Comparison of ENCODE assay signal across 15 cellular contexts in genomic region chr2:160256511-160256910, GRCh38. TPM values are rescaled to one million over a fixed set of nuclear protein-coding genes. Genes with fewer than 3 reads are reported as not detected.
A peak's percentile ranks its signal among the peaks of the same experiment; 100 is the strongest.
DNase-seq lines count a peak whose midpoint lies in the region; ATAC-seq lines count a peak whose summit lies in the region.
"Had no signal": no experiment of that assay in that cellular context is flagged by ENCODE, and none has a peak within 500 bp of the region (broad histone marks: within the 10 kb centered on the region; RNA-seq: fewer than 3 reads in every experiment).

No MANE protein-coding gene starts in this region.

- H3K4me3 ChIP-seq in skin epidermis: no peak overlapping the region

- DNase-seq in Caki2 (ENCODE audit: low read depth) (peak; percentile 81), amniotic epithelial cell (ENCODE audit: low read depth) (peak; percentile 44), kidney glomerular epithelial cell (lab: John Stamatoyannopoulos, UW) (peak; percentile 59), KG1 (lab: John Stamatoyannopoulos, UW) (no peak), nucleus accumbens (lab: John Stamatoyannopoulos, UW) (no peak)
- DNase-seq: CD8-positive, alpha-beta T cell; DMS 273 treated with DMSO at 0.1 percent for 48 hours; Karpas-422; NCI-H1417 treated with DMSO at 0.1 percent for 48 hours; NCI-H2029 treated with DMSO at 0.1 percent for 48 hours had no signal

- no peak for ATAC-seq in GM21737 (IDR thresholded peaks at IDR 0.05; ENCODE audit: unreplicated experiment)
- no peak for ATAC-seq in HG02610 (IDR thresholded peaks at IDR 0.05; ENCODE audit: unreplicated experiment)
- ATAC-seq: CD8-positive, alpha-beta T cell had no signal

- peak overlapping the region in 14 of 21 experiments; percentile 5 to 77 (median 60) for H3K27ac ChIP-seq in skin epidermis

- in situ Hi-C loops in Caki2 (cut with HindIII; ENCODE audit: low pct_unique_long_range_greater_than_20kb, low sequenced_read_pairs): no loop called here

RNA-seq across cellular contexts. Expression of gene ITGB6, which starts 56.4 kb away (rescaled TPM):
- 17.4 and 41.1 TPM in 2 replicates for total RNA-seq in Caki2 (2014; rRNA removed; shearing (Covaris generic); ENCODE audit: low replicate concordance)
- total RNA-seq: B cell; CD8-positive, alpha-beta T cell; H4 had no signal

Comparison
In these comparisons a context has a peak if more than half of its experiments do, and no peak if none do; other contexts are left out.
1. DNase-seq: peak in Caki2 (single experiment), amniotic epithelial cell (single experiment) and kidney glomerular epithelial cell (single experiment); none in KG1 (single experiment) and nucleus accumbens (0 of 56).